21 cellular contexts compared by ENCODE assay signal in genomic region chr16:71865173-71865863, GRCh38. TPM values are rescaled to one million over a fixed set of nuclear protein-coding genes. Genes with fewer than 3 reads are reported as not detected.
DNase-seq lines count a peak whose midpoint lies in the region; ATAC-seq, FAIRE-seq and TF ChIP-seq lines count a peak whose summit lies in the region.
"Had no signal": no experiment of that assay in that cellular context is flagged by ENCODE, and none has a peak within 500 bp of the region (broad histone marks: within the 10 kb centered on the region; RNA-seq: fewer than 3 reads in every experiment).

No MANE protein-coding gene starts in this region.

- peaks cover 19% of the 10 kb centered on the region for H3K4me1 Mint-ChIP-seq in activated CD8-positive, alpha-beta T cell treated with anti-CD3 and anti-CD28 coated beads for 36 hours (ENCODE audit: low read depth)
- H3K4me1 Mint-ChIP-seq in activated CD8-positive, alpha-beta T cell treated with anti-CD3 and anti-CD28 coated beads, Interleukin-2, amount 10 ng/mL, durations not matched to agents 7 days and 5 days (ENCODE audit: low read depth), result peaks cover 1% of the 10 kb centered on the region
- peaks cover 8% of the 10 kb centered on the region for H3K4me1 Mint-ChIP-seq in stimulated activated memory B cell treated with anti-CD40 and anti-IgM and Interleukin-4, amounts not matched to agents 10 μg/mL and 1 μg/mL and 100 μg/mL, for 72 hours
- H3K4me1 Mint-ChIP-seq in mesothelial cell of epicardium, result no peaks in the 10 kb centered on the region

- intact Hi-C loops in activated CD8-positive, alpha-beta T cell treated with anti-CD3 and anti-CD28 coated beads for 36 hours (cut with micrococcal nuclease), result no loop called here
- intact Hi-C loops in left cardiac atrium (cut with DNase I), result no loop called here
- intact Hi-C loops in cardiac septum (cut with DNase I), result no loop called here
- intact Hi-C loops in K562 (cut with micrococcal nuclease), result no loop called here

- no peaks in the 10 kb centered on the region for H3K9me3 ChIP-seq in K562 (replicated peaks; ENCODE audit: control insufficient read depth, insufficient read depth, low read depth, low read length)
- H3K9me3 ChIP-seq: BE2C had no signal

- H3K36me3 ChIP-seq in K562 (ENCODE audit: control insufficient read depth, insufficient read depth, low read length), result peaks cover 4% of the 10 kb centered on the region; the same call in 2 of the 3 replicates

- H3K27ac ChIP-seq in K562 (ENCODE audit: extremely low read depth, low read depth, low read length), result no peak overlapping the region

- no peak for DNase-seq in activated CD8-positive, alpha-beta T cell treated with anti-CD3 and anti-CD28 coated beads for 36 hours
- DNase-seq in activated CD8-positive, alpha-beta T cell treated with anti-CD3 and anti-CD28 coated beads, Interleukin-2, amount 10 ng/mL, durations not matched to agents 7 days and 5 days, result no peak
- DNase-seq in left cardiac atrium (no peak), cardiac septum (ENCODE audit: low spot score) (no peak), K562 (ENCODE audit: extremely low read depth in 1 of 4, low spot score in 3 of 4) (no peak), mesothelial cell of epicardium (ENCODE audit: low spot score in 2 of 2, unreplicated experiment in 2 of 2) (no peak)
- DNase-seq: BE2C; CD4-positive, CD25-positive, alpha-beta regulatory T cell; DMS153; GDM1; KG1; MV-4-11; NCI-H187; NCI-H2107; NCI-H510A; NCI-H748 treated with DMSO at 0.1 percent for 48 hours had no signal

- TF ChIP-seq EP300 in K562 (IDR thresholded peaks at IDR 0.05; ENCODE audit: low read length), result no peak

- no peak for TF ChIP-seq RAD21 in K562 (CRISPR knock-in tag; conservative IDR thresholded peaks at IDR 0.05 in 1 of 2, IDR thresholded peaks at IDR 0.05 in 1 of 2)

- peak; percentile 34 for ATAC-seq in activated CD8-positive, alpha-beta T cell treated with anti-CD3 and anti-CD28 coated beads for 36 hours
- no peak for ATAC-seq in activated CD8-positive, alpha-beta T cell treated with anti-CD3 and anti-CD28 coated beads, Interleukin-2, amount 10 ng/mL, durations not matched to agents 7 days and 5 days
- ATAC-seq in left cardiac atrium (peak; percentile 47 to 64), K562 (no peak), GM21528 (IDR thresholded peaks at IDR 0.05; ENCODE audit: low FRiP score, unreplicated experiment) (no peak)
- no peak for ATAC-seq in stimulated activated memory B cell treated with anti-CD40 and anti-IgM and Interleukin-4, amounts not matched to agents 10 μg/mL and 1 μg/mL and 100 μg/mL, for 72 hours

- H3K4me2 ChIP-seq in K562 (ENCODE audit: insufficient read depth, low read length), result no peak overlapping the region

- in situ Hi-C loops in K562 (cut with MboI), result no loop called here

- H3K4me3 Mint-ChIP-seq in activated CD8-positive, alpha-beta T cell treated with anti-CD3 and anti-CD28 coated beads for 36 hours, result no peak overlapping the region
- H3K4me3 Mint-ChIP-seq in activated CD8-positive, alpha-beta T cell treated with anti-CD3 and anti-CD28 coated beads, Interleukin-2, amount 10 ng/mL, durations not matched to agents 7 days and 5 days, result no peak overlapping the region
- no peak overlapping the region for H3K4me3 Mint-ChIP-seq in stimulated activated memory B cell treated with anti-CD40 and anti-IgM and Interleukin-4, amounts not matched to agents 10 μg/mL and 1 μg/mL and 100 μg/mL, for 72 hours
- no peak overlapping the region for H3K4me3 Mint-ChIP-seq in mesothelial cell of epicardium
- H3K4me3 Mint-ChIP-seq: CD4-positive, CD25-positive, alpha-beta regulatory T cell had no signal

- no peaks in the 10 kb centered on the region for H3K27me3 ChIP-seq in K562 (ENCODE audit: control insufficient read depth in 2 of 2, insufficient read depth in 2 of 2, low read length in 2 of 2)
- H3K27me3 ChIP-seq: BE2C had no signal

- POLR2A ChIA-PET in activated CD8-positive, alpha-beta T cell treated with anti-CD3 and anti-CD28 coated beads for 36 hours (lab: Charles Lee), result interaction anchor here (1.1 to 1.6 kb wide), 2 partner anchors 9 kb away, joined by 3 to 6 read pairs; no protein-coding TSS in a partner anchor
- POLR2A ChIA-PET in activated CD8-positive, alpha-beta T cell treated with anti-CD3 and anti-CD28 coated beads, Interleukin-2, amount 10 ng/mL, durations not matched to agents 7 days and 5 days (lab: Charles Lee), result no interaction called here
- POLR2A ChIA-PET in K562 (lab: Yijun Ruan, JAX), result interaction anchor here (0.7 to 1.4 kb wide), 3 partner anchors 9 to 19 kb away, joined by 3 to 6 read pairs (median 5); no protein-coding TSS in a partner anchor

- peak overlapping the region; percentile 17 for H3K27ac Mint-ChIP-seq in activated CD8-positive, alpha-beta T cell treated with anti-CD3 and anti-CD28 coated beads for 36 hours
- H3K27ac Mint-ChIP-seq in activated CD8-positive, alpha-beta T cell treated with anti-CD3 and anti-CD28 coated beads, Interleukin-2, amount 10 ng/mL, durations not matched to agents 7 days and 5 days, result no peak overlapping the region
- H3K27ac Mint-ChIP-seq in stimulated activated memory B cell treated with anti-CD40 and anti-IgM and Interleukin-4, amounts not matched to agents 10 μg/mL and 1 μg/mL and 100 μg/mL, for 72 hours, result peak overlapping the region; percentile 4
- no peak overlapping the region for H3K27ac Mint-ChIP-seq in mesothelial cell of epicardium

- no peak for TF ChIP-seq CTCF in activated CD8-positive, alpha-beta T cell treated with anti-CD3 and anti-CD28 coated beads for 36 hours (IDR thresholded peaks at IDR 0.05)
- no peak for TF ChIP-seq CTCF in K562 (IDR thresholded peaks at IDR 0.05 in 2 of 3, conservative IDR thresholded peaks at IDR 0.05 in 1 of 3; ENCODE audit: insufficient read depth in 2 of 3, low read depth in 1 of 3, low read length in 3 of 3)
- TF ChIP-seq CTCF in mesothelial cell of epicardium (IDR thresholded peaks at IDR 0.05; ENCODE audit: unreplicated experiment), result no peak

- H3K4me3 ChIP-seq in K562, result no peak overlapping the region

- 42% methylated on average over 7 of the region's 7 CpGs for WGBS in K562 (ENCODE audit: insufficient coverage, low coverage, missing lambda C conversion rate)

- H3K79me2 ChIP-seq in K562 (ENCODE audit: control insufficient read depth, insufficient read depth, low read length), result no peaks in the 10 kb centered on the region

- H3K36me3 Mint-ChIP-seq in activated CD8-positive, alpha-beta T cell treated with anti-CD3 and anti-CD28 coated beads for 36 hours (ENCODE audit: low read depth), result peaks cover 3% of the 10 kb centered on the region
- peaks cover 5% of the 10 kb centered on the region for H3K36me3 Mint-ChIP-seq in activated CD8-positive, alpha-beta T cell treated with anti-CD3 and anti-CD28 coated beads, Interleukin-2, amount 10 ng/mL, durations not matched to agents 7 days and 5 days (ENCODE audit: low read depth)
- H3K36me3 Mint-ChIP-seq in stimulated activated memory B cell treated with anti-CD40 and anti-IgM and Interleukin-4, amounts not matched to agents 10 μg/mL and 1 μg/mL and 100 μg/mL, for 72 hours, result peaks cover 31% of the 10 kb centered on the region
- peaks cover 29% of the 10 kb centered on the region for H3K36me3 Mint-ChIP-seq in mesothelial cell of epicardium

- no peaks in the 10 kb centered on the region for H3K9me3 Mint-ChIP-seq in activated CD8-positive, alpha-beta T cell treated with anti-CD3 and anti-CD28 coated beads for 36 hours
- no peaks in the 10 kb centered on the region for H3K9me3 Mint-ChIP-seq in activated CD8-positive, alpha-beta T cell treated with anti-CD3 and anti-CD28 coated beads, Interleukin-2, amount 10 ng/mL, durations not matched to agents 7 days and 5 days (ENCODE audit: insufficient read depth)
- H3K9me3 Mint-ChIP-seq in stimulated activated memory B cell treated with anti-CD40 and anti-IgM and Interleukin-4, amounts not matched to agents 10 μg/mL and 1 μg/mL and 100 μg/mL, for 72 hours, result no peaks in the 10 kb centered on the region
- no peaks in the 10 kb centered on the region for H3K9me3 Mint-ChIP-seq in mesothelial cell of epicardium
- H3K9me3 Mint-ChIP-seq: CD4-positive, CD25-positive, alpha-beta regulatory T cell had no signal

- H3K9me1 ChIP-seq in K562 (ENCODE audit: control insufficient read depth, insufficient read depth, low read length), result no peaks in the 10 kb centered on the region

- no peak overlapping the region for H3K9ac ChIP-seq in K562 (ENCODE audit: insufficient read depth in 1 of 2, low read depth in 2 of 2, low read length in 2 of 2)

- BruUV-seq in K562 (replicated peaks; lab: Mats Ljungman, UMichigan), result no TSS peak

- H2AFZ ChIP-seq in K562 (ENCODE audit: low read depth, low read length), result no peak overlapping the region

- CTCF ChIA-PET in activated CD8-positive, alpha-beta T cell treated with anti-CD3 and anti-CD28 coated beads for 36 hours (lab: Charles Lee), result interaction anchor here (0.8 to 2.4 kb wide), 3 partner anchors 18 to 96 kb away, joined by 3 to 8 read pairs (median 7); partner anchors contain the start of gene ZNF821
- CTCF ChIA-PET in activated CD8-positive, alpha-beta T cell treated with anti-CD3 and anti-CD28 coated beads, Interleukin-2, amount 10 ng/mL, durations not matched to agents 7 days and 5 days (lab: Charles Lee), result interaction anchor here (1.2 to 1.7 kb wide), 3 partner anchors 8 to 96 kb away, joined by 4 to 7 read pairs (median 4); no protein-coding TSS in a partner anchor
- CTCF ChIA-PET in K562 (lab: Yijun Ruan, JAX; ENCODE audit: low intra/inter-chr PET ratio), result no interaction called here

- TF ChIP-seq POLR2A in K562 (conservative IDR thresholded peaks at IDR 0.05), result no peak

- no peaks in the 10 kb centered on the region for H3K27me3 Mint-ChIP-seq in activated CD8-positive, alpha-beta T cell treated with anti-CD3 and anti-CD28 coated beads for 36 hours
- H3K27me3 Mint-ChIP-seq in activated CD8-positive, alpha-beta T cell treated with anti-CD3 and anti-CD28 coated beads, Interleukin-2, amount 10 ng/mL, durations not matched to agents 7 days and 5 days (ENCODE audit: low read depth), result no peaks in the 10 kb centered on the region
- no peaks in the 10 kb centered on the region for H3K27me3 Mint-ChIP-seq in stimulated activated memory B cell treated with anti-CD40 and anti-IgM and Interleukin-4, amounts not matched to agents 10 μg/mL and 1 μg/mL and 100 μg/mL, for 72 hours
- H3K27me3 Mint-ChIP-seq in mesothelial cell of epicardium (ENCODE audit: low read depth), result no peaks in the 10 kb centered on the region
- H3K27me3 Mint-ChIP-seq: CD4-positive, CD25-positive, alpha-beta regulatory T cell had no signal

- H3K4me1 ChIP-seq in K562 (replicated peaks in 1 of 2; ENCODE audit: control insufficient read depth in 2 of 2, insufficient read depth in 2 of 2, low read length in 2 of 2), result no peaks in the 10 kb centered on the region; a peak in 1 of 5 replicates
- H3K4me1 ChIP-seq: BE2C had no signal

- no peaks in the 10 kb centered on the region; the same call in 1 of the 2 replicates for H4K20me1 ChIP-seq in K562 (replicated peaks; ENCODE audit: control insufficient read depth, insufficient read depth, low read length)

- peak; percentile 67 for FAIRE-seq in K562 (lab: Jason Lieb, UNC)
- FAIRE-seq: A204.1, H54, RCC 7860 had no signal

RNA-seq across cellular contexts. Expression of gene ZNF821, which starts 18.7 kb away (rescaled TPM):
- 1 to 10 TPM; 5.6 to 6.2 TPM for total RNA-seq in activated CD8-positive, alpha-beta T cell treated with anti-CD3 and anti-CD28 coated beads for 36 hours
- total RNA-seq in activated CD8-positive, alpha-beta T cell treated with anti-CD3 and anti-CD28 coated beads, Interleukin-2, amount 10 ng/mL, durations not matched to agents 7 days and 5 days, result 1 to 10 TPM; 3.7 to 4.1 TPM
- total RNA-seq in left cardiac atrium (1 to 10 TPM; 3.6 to 5.7 TPM), cardiac septum (7.2 TPM), K562 (2014; rRNA removed) (4.7 and 5.3 TPM in 2 replicates), K562 (2014; rRNA removed; fragmentation: Illumina TruSeq; extraction: Trizol) (2.8 and 3.7 TPM in 2 replicates), K562 (2015; rRNA removed; fragmentation: Illumina TruSeq; extraction: Trizol) (3.7 and 3.9 TPM in 2 replicates), K562 (2021) (4.4 and 5.6 TPM in 2 replicates), mesothelial cell of epicardium (25.2 to 28.8 TPM (median 27.1 TPM) in 3 replicates)
- total RNA-seq in K562 (2011; cell fraction: chromatin; rRNA removed; ENCODE audit: low replicate concordance), result 5.8 and 6.2 TPM in 2 replicates
- total RNA-seq in K562 (2011; cell fraction: nucleolus; rRNA removed), result 5.0 and 7.7 TPM in 2 replicates
- total RNA-seq in K562 (2011; cell fraction: nucleoplasm; rRNA removed), result 4.9 and 6.8 TPM in 2 replicates
- polyA plus RNA-seq in K562 (2011; rRNA removed) (3.0 and 4.2 TPM in 2 replicates), K562 (2014; fragmentation: Illumina TruSeq; extraction: Trizol) (3.6 and 4.2 TPM in 2 replicates), K562 (2014; fragmentation: Nextera tagmentation; extraction: Ambion mirVana) (under 1 TPM; 0.38 to 0.51 TPM), K562 (2014; rRNA removed) (3.1 and 7.7 TPM in 2 replicates)
- polyA plus RNA-seq in K562 (2011; cell fraction: cytosol; rRNA removed), result 4.1 and 4.9 TPM in 2 replicates
- polyA plus RNA-seq in K562 (2011; cell fraction: nucleus; rRNA removed), result 4.4 and 5.3 TPM in 2 replicates
- polyA plus RNA-seq in K562 (2012), result 3.4 and 4.2 TPM in 2 replicates
- 3.6 and 4.8 TPM in 2 replicates for polyA minus RNA-seq in K562 (2011; rRNA and poly(A)+ RNA removed)
- polyA minus RNA-seq in K562 (2011; cell fraction: cytosol; rRNA and poly(A)+ RNA removed), result 1.8 and 6.9 TPM in 2 replicates
- polyA minus RNA-seq in K562 (2011; cell fraction: nucleus; rRNA and poly(A)+ RNA removed), result 2.8 and 5.0 TPM in 2 replicates

RNA-seq across cellular contexts. Expression of gene ATXN1L, which starts 19.5 kb away (rescaled TPM):
- 10 to 100 TPM; 13.6 to 14.9 TPM for total RNA-seq in activated CD8-positive, alpha-beta T cell treated with anti-CD3 and anti-CD28 coated beads for 36 hours
- 10 to 100 TPM; 20.3 to 22.6 TPM for total RNA-seq in activated CD8-positive, alpha-beta T cell treated with anti-CD3 and anti-CD28 coated beads, Interleukin-2, amount 10 ng/mL, durations not matched to agents 7 days and 5 days
- total RNA-seq in left cardiac atrium, result 10 to 100 TPM; 16.8 to 21.4 TPM
- 22.9 TPM for total RNA-seq in cardiac septum
- total RNA-seq in K562 (2011; cell fraction: chromatin; rRNA removed; ENCODE audit: low replicate concordance), result 29.1 and 29.4 TPM in 2 replicates
- 18.2 and 22.7 TPM in 2 replicates for total RNA-seq in K562 (2011; cell fraction: nucleolus; rRNA removed)
- 24.7 and 32.0 TPM in 2 replicates for total RNA-seq in K562 (2011; cell fraction: nucleoplasm; rRNA removed)
- total RNA-seq in K562 (2014; rRNA removed), result 5.4 and 5.7 TPM in 2 replicates
- 8.2 and 9.1 TPM in 2 replicates for total RNA-seq in K562 (2014; rRNA removed; fragmentation: Illumina TruSeq; extraction: Trizol)
- 8.9 and 9.3 TPM in 2 replicates for total RNA-seq in K562 (2015; rRNA removed; fragmentation: Illumina TruSeq; extraction: Trizol)
- 10.9 and 11.3 TPM in 2 replicates for total RNA-seq in K562 (2021)
- 10.2 and 10.5 TPM in 2 replicates for polyA plus RNA-seq in K562 (2011; rRNA removed)
- polyA plus RNA-seq in K562 (2011; cell fraction: cytosol; rRNA removed), result 7.4 and 10.1 TPM in 2 replicates
- 20.8 and 21.1 TPM in 2 replicates for polyA plus RNA-seq in K562 (2011; cell fraction: nucleus; rRNA removed)
- 6.4 and 8.2 TPM in 2 replicates for polyA plus RNA-seq in K562 (2012)
- polyA plus RNA-seq in K562 (2014; fragmentation: Illumina TruSeq; extraction: Trizol), result 9.0 and 9.7 TPM in 2 replicates
- 1 to 10 TPM; 1.4 to 2.4 TPM for polyA plus RNA-seq in K562 (2014; fragmentation: Nextera tagmentation; extraction: Ambion mirVana)
- polyA plus RNA-seq in K562 (2014; rRNA removed), result 8.3 and 10.6 TPM in 2 replicates
- polyA minus RNA-seq in K562 (2011; rRNA and poly(A)+ RNA removed), result 12.6 and 13.2 TPM in 2 replicates
- 4.0 and 4.6 TPM in 2 replicates for polyA minus RNA-seq in K562 (2011; cell fraction: cytosol; rRNA and poly(A)+ RNA removed)
- polyA minus RNA-seq in K562 (2011; cell fraction: nucleus; rRNA and poly(A)+ RNA removed), result 10.5 and 13.4 TPM in 2 replicates
- total RNA-seq in mesothelial cell of epicardium, result 31.6 to 32.5 TPM (median 31.9 TPM) in 3 replicates

RNA-seq across cellular contexts. Expression of gene IST1, which starts 30.0 kb away (rescaled TPM):
- total RNA-seq in activated CD8-positive, alpha-beta T cell treated with anti-CD3 and anti-CD28 coated beads for 36 hours, result 100 to 1,000 TPM; 157 to 175 TPM
- 100 to 1,000 TPM; 155 to 174 TPM for total RNA-seq in activated CD8-positive, alpha-beta T cell treated with anti-CD3 and anti-CD28 coated beads, Interleukin-2, amount 10 ng/mL, durations not matched to agents 7 days and 5 days
- total RNA-seq in left cardiac atrium (100 to 1,000 TPM; 117 to 138 TPM), cardiac septum (111 TPM), K562 (2014; rRNA removed) (135 and 153 TPM in 2 replicates), K562 (2014; rRNA removed; fragmentation: Illumina TruSeq; extraction: Trizol) (188 and 204 TPM in 2 replicates), K562 (2015; rRNA removed; fragmentation: Illumina TruSeq; extraction: Trizol) (153 and 168 TPM in 2 replicates), K562 (2021) (149 and 170 TPM in 2 replicates), mesothelial cell of epicardium (307 to 309 TPM (median 309 TPM) in 3 replicates)
- 321 and 402 TPM in 2 replicates for total RNA-seq in K562 (2011; cell fraction: chromatin; rRNA removed; ENCODE audit: low replicate concordance)
- total RNA-seq in K562 (2011; cell fraction: nucleolus; rRNA removed), result 169 and 192 TPM in 2 replicates
- 213 and 226 TPM in 2 replicates for total RNA-seq in K562 (2011; cell fraction: nucleoplasm; rRNA removed)
- polyA plus RNA-seq in K562 (2011; rRNA removed) (324 and 334 TPM in 2 replicates), K562 (2014; fragmentation: Illumina TruSeq; extraction: Trizol) (188 and 218 TPM in 2 replicates), K562 (2014; fragmentation: Nextera tagmentation; extraction: Ambion mirVana) (100 to 1,000 TPM; 139 to 257 TPM), K562 (2014; rRNA removed) (161 and 200 TPM in 2 replicates)
- 165 and 213 TPM in 2 replicates for polyA plus RNA-seq in K562 (2011; cell fraction: cytosol; rRNA removed)
- polyA plus RNA-seq in K562 (2011; cell fraction: nucleus; rRNA removed), result 300 and 415 TPM in 2 replicates
- polyA plus RNA-seq in K562 (2012), result 129 and 162 TPM in 2 replicates
- 226 and 231 TPM in 2 replicates for polyA minus RNA-seq in K562 (2011; rRNA and poly(A)+ RNA removed)
- 69.0 and 84.1 TPM in 2 replicates for polyA minus RNA-seq in K562 (2011; cell fraction: cytosol; rRNA and poly(A)+ RNA removed)
- polyA minus RNA-seq in K562 (2011; cell fraction: nucleus; rRNA and poly(A)+ RNA removed), result 62.7 and 172 TPM in 2 replicates

RNA-seq across cellular contexts. Expression of gene AP1G1, which starts 56.7 kb away (rescaled TPM):
- total RNA-seq in activated CD8-positive, alpha-beta T cell treated with anti-CD3 and anti-CD28 coated beads for 36 hours, result 10 to 100 TPM; 53.9 to 57.4 TPM
- total RNA-seq in activated CD8-positive, alpha-beta T cell treated with anti-CD3 and anti-CD28 coated beads, Interleukin-2, amount 10 ng/mL, durations not matched to agents 7 days and 5 days, result 10 to 100 TPM; 74.9 to 77.4 TPM
- total RNA-seq in left cardiac atrium, result 10 to 100 TPM; 40.1 to 49.3 TPM
- 39.2 TPM for total RNA-seq in cardiac septum
- 152 and 292 TPM in 2 replicates for total RNA-seq in K562 (2011; cell fraction: chromatin; rRNA removed; ENCODE audit: low replicate concordance)
- total RNA-seq in K562 (2011; cell fraction: nucleolus; rRNA removed), result 75.7 and 87.1 TPM in 2 replicates
- 130 and 158 TPM in 2 replicates for total RNA-seq in K562 (2011; cell fraction: nucleoplasm; rRNA removed)
- total RNA-seq in K562 (2014; rRNA removed), result 38.2 and 39.4 TPM in 2 replicates
- 42.0 and 48.3 TPM in 2 replicates for total RNA-seq in K562 (2014; rRNA removed; fragmentation: Illumina TruSeq; extraction: Trizol)
- 42.1 and 43.4 TPM in 2 replicates for total RNA-seq in K562 (2015; rRNA removed; fragmentation: Illumina TruSeq; extraction: Trizol)
- 50.3 and 59.2 TPM in 2 replicates for total RNA-seq in K562 (2021)
- 56.9 and 61.2 TPM in 2 replicates for polyA plus RNA-seq in K562 (2011; rRNA removed)
- polyA plus RNA-seq in K562 (2011; cell fraction: cytosol; rRNA removed), result 36.4 and 49.0 TPM in 2 replicates
- polyA plus RNA-seq in K562 (2011; cell fraction: nucleus; rRNA removed), result 90.8 and 97.3 TPM in 2 replicates
- polyA plus RNA-seq in K562 (2012), result 25.9 and 32.6 TPM in 2 replicates
- 42.8 and 45.7 TPM in 2 replicates for polyA plus RNA-seq in K562 (2014; fragmentation: Illumina TruSeq; extraction: Trizol)
- polyA plus RNA-seq in K562 (2014; fragmentation: Nextera tagmentation; extraction: Ambion mirVana), result 10 to 100 TPM in 1 of 2 experiments, 1 to 10 TPM in 1; 7.0 to 13.6 TPM
- 25.4 and 26.8 TPM in 2 replicates for polyA plus RNA-seq in K562 (2014; rRNA removed)
- 113 and 122 TPM in 2 replicates for polyA minus RNA-seq in K562 (2011; rRNA and poly(A)+ RNA removed)
- 54.2 and 67.3 TPM in 2 replicates for polyA minus RNA-seq in K562 (2011; cell fraction: cytosol; rRNA and poly(A)+ RNA removed)
- 63.5 and 108 TPM in 2 replicates for polyA minus RNA-seq in K562 (2011; cell fraction: nucleus; rRNA and poly(A)+ RNA removed)
- total RNA-seq in mesothelial cell of epicardium, result 103 to 109 TPM (median 108 TPM) in 3 replicates

Comparison
In these comparisons a context has a peak if more than half of its experiments do, and no peak if none do; other contexts are left out.
1. ATAC-seq: peak in activated CD8-positive, alpha-beta T cell treated with anti-CD3 and anti-CD28 coated beads for 36 hours (single experiment) and left cardiac atrium (2 of 2); none in activated CD8-positive, alpha-beta T cell treated with anti-CD3 and anti-CD28 coated beads, Interleukin-2, amount 10 ng/mL, durations not matched to agents 7 days and 5 days (single experiment), K562 (single experiment), stimulated activated memory B cell treated with anti-CD40 and anti-IgM and Interleukin-4, amounts not matched to agents 10 μg/mL and 1 μg/mL and 100 μg/mL, for 72 hours (single experiment) and GM21528 (single experiment).
2. H3K27ac Mint-ChIP-seq: peak in activated CD8-positive, alpha-beta T cell treated with anti-CD3 and anti-CD28 coated beads for 36 hours (single experiment) and stimulated activated memory B cell treated with anti-CD40 and anti-IgM and Interleukin-4, amounts not matched to agents 10 μg/mL and 1 μg/mL and 100 μg/mL, for 72 hours (single experiment); none in activated CD8-positive, alpha-beta T cell treated with anti-CD3 and anti-CD28 coated beads, Interleukin-2, amount 10 ng/mL, durations not matched to agents 7 days and 5 days (single experiment) and mesothelial cell of epicardium (single experiment).